In the genomic region with DNA sequence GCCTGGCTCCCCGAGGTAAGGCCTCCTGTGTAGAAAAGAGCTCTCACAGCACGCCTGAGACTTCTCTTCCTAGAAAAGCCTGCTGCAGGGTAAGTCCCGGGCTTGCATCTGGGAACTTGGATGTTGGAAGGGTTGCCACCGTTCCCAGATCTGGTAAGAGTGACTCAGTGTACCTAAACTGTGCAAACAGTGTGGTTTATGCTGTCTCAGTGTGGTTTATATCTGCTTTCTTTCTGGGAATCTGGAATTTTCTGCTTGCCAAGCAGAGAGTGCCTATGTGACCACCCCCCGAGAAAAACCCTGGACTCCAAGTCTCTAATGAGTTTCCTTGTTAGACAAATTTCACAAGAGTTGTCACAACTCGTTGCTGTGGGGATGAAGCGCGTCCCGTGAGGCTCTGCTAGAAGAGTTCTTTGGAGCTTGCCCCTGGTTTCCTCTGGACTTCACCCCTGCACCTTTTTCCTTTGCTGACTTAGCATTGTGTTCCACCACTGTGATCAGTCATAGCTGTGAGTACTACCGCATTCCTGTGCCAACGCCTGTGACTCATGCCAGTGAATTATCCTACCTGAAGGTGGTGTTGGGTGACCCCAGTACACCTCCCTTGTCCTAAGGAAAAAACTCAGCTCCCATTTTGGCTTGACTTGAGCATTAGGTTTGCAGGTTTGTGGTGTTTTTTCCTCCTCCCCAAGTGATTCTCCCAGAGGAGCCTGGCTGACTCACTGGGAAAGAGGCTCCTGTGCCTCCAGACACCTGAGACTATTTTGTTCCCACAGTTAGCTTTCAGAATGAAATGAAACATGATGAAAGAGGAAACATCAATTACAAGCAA, we compare ENCODE assay signal across 7 cellular contexts. TPM values are rescaled to one million over a fixed set of nuclear protein-coding genes. Genes with fewer than 3 reads are reported as not detected.
DNase-seq lines count a peak whose midpoint lies in the region; ATAC-seq, FAIRE-seq and TF ChIP-seq lines count a peak whose summit lies in the region.

No MANE protein-coding gene starts in this region.

- H3K4me3 ChIP-seq in K562 = no peak overlapping the region

- no peak for TF ChIP-seq POLR2A in K562 (conservative IDR thresholded peaks at IDR 0.05)

- 5% methylated on average over 11 of the region's 11 CpGs for WGBS in K562 (ENCODE audit: insufficient coverage, low coverage, missing lambda C conversion rate)

- no peak overlapping the region for H2AFZ ChIP-seq in K562 (ENCODE audit: low read depth, low read length)

- no TSS peak for BruUV-seq in K562 (replicated peaks; lab: Mats Ljungman, UMichigan)

- peaks cover 0 to 1% of the 10 kb centered on the region in 2 experiments; a peak in 1 of 5 replicates for H3K4me1 ChIP-seq in K562 (replicated peaks in 1 of 2; ENCODE audit: control insufficient read depth in 2 of 2, insufficient read depth in 2 of 2, low read length in 2 of 2)

- no peak overlapping the region for H3K4me2 ChIP-seq in K562 (ENCODE audit: insufficient read depth, low read length)

- H3K27me3 ChIP-seq in K562 (ENCODE audit: control insufficient read depth in 2 of 2, insufficient read depth in 2 of 2, low read length in 2 of 2) = peaks cover 2 to 23% of the 10 kb centered on the region in 2 experiments; a peak in 2 of 5 replicates

- no peak overlapping the region for H3K9ac ChIP-seq in K562 (ENCODE audit: insufficient read depth in 1 of 2, low read depth in 2 of 2, low read length in 2 of 2)

- peak; percentile 15 for ATAC-seq in GM19438 (IDR thresholded peaks at IDR 0.05; ENCODE audit: low read depth, unreplicated experiment)
- peak; percentile 18 for ATAC-seq in HG03280 (IDR thresholded peaks at IDR 0.05; ENCODE audit: unreplicated experiment)
- ATAC-seq in K562 = no peak

- H3K79me2 ChIP-seq in K562 (ENCODE audit: control insufficient read depth, insufficient read depth, low read length) = no peaks in the 10 kb centered on the region

- no peaks in the 10 kb centered on the region for H3K36me3 ChIP-seq in K562 (ENCODE audit: control insufficient read depth, insufficient read depth, low read length)

- in situ Hi-C loops in K562 (cut with MboI) = no loop called here

- TF ChIP-seq RAD21 in K562 (CRISPR knock-in tag; conservative IDR thresholded peaks at IDR 0.05 in 1 of 2, IDR thresholded peaks at IDR 0.05 in 1 of 2) = no peak

- no peaks in the 10 kb centered on the region for H3K9me1 ChIP-seq in K562 (ENCODE audit: control insufficient read depth, insufficient read depth, low read length)

- H3K9me3 ChIP-seq in K562 (replicated peaks; ENCODE audit: control insufficient read depth, insufficient read depth, low read depth, low read length) = no peaks in the 10 kb centered on the region

- TF ChIP-seq EP300 in K562 (IDR thresholded peaks at IDR 0.05; ENCODE audit: low read length) = no peak

- no peak for DNase-seq in K562 (ENCODE audit: extremely low read depth in 1 of 4, low spot score in 3 of 4)
- DNase-seq in lung microvascular endothelial cell (ENCODE audit: low read depth in 2 of 2) = peak; percentile 41 to 53
- DNase-seq in EL = no peak
- no peak for DNase-seq in effector CD8-positive, alpha-beta T cell (lab: John Stamatoyannopoulos, UW)
- DNase-seq in NCI-H187 (lab: John Stamatoyannopoulos, UW) = no peak

- CTCF ChIA-PET in K562 (lab: Yijun Ruan, JAX; ENCODE audit: low intra/inter-chr PET ratio) = no interaction called here

- H4K20me1 ChIP-seq in K562 (replicated peaks; ENCODE audit: control insufficient read depth, insufficient read depth, low read length) = no peaks in the 10 kb centered on the region

- TF ChIP-seq CTCF in K562 (IDR thresholded peaks at IDR 0.05 in 2 of 3, conservative IDR thresholded peaks at IDR 0.05 in 1 of 3; ENCODE audit: insufficient read depth in 2 of 3, low read depth in 1 of 3, low read length in 3 of 3) = no peak

- FAIRE-seq in K562 (lab: Jason Lieb, UNC) = no peak

- intact Hi-C loops in K562 (cut with micrococcal nuclease) = no loop called here

- POLR2A ChIA-PET in K562 (lab: Yijun Ruan, JAX) = no interaction called here

- no peak overlapping the region for H3K27ac ChIP-seq in K562 (ENCODE audit: extremely low read depth, low read depth, low read length)

TF ChIP-seq in K562, 482 proteins besides CTCF, POLR2A, EP300 and RAD21:
- TF ChIP-seq HIVEP1 (CRISPR knock-in tag; IDR thresholded peaks at IDR 0.05) = no peak
- 0 out of 2 replicates have a peak, but pooled peaks have one; percentile 5 for TF ChIP-seq C11orf30 (IDR thresholded peaks at IDR 0.05; ENCODE audit: low read depth)

RNA-seq across cellular contexts. Expression of a gene that starts 14.5 kb away (rescaled TPM):
- 0.53 and 2.7 TPM in 2 replicates for total RNA-seq in K562 (2011; cell fraction: chromatin; rRNA removed; ENCODE audit: low replicate concordance)
- total RNA-seq in K562 (2011; cell fraction: nucleolus; rRNA removed) = 1.2 and 1.8 TPM in 2 replicates
- 0.88 and 2.0 TPM in 2 replicates for total RNA-seq in K562 (2011; cell fraction: nucleoplasm; rRNA removed)
- total RNA-seq in K562 (2014; rRNA removed) (0.57 and 1.3 TPM in 2 replicates), K562 (2014; rRNA removed; fragmentation: Illumina TruSeq; extraction: Trizol) (0.15 and 0.51 TPM in 2 replicates), K562 (2015; rRNA removed; fragmentation: Illumina TruSeq; extraction: Trizol) (0.23 and 0.36 TPM in 2 replicates), K562 (2021) (0.49 and 0.60 TPM in 2 replicates), lung microvascular endothelial cell (0.65 and 0.79 TPM in 2 replicates)
- polyA plus RNA-seq in K562 (2011; rRNA removed) (0.31 and 0.52 TPM in 2 replicates), K562 (2014; fragmentation: Illumina TruSeq; extraction: Trizol) (0.37 and 0.86 TPM in 2 replicates), K562 (2014; fragmentation: Nextera tagmentation; extraction: Ambion mirVana) (under 1 TPM; 0.76 to 0.79 TPM), K562 (2014; rRNA removed) (0.78 and 1.9 TPM in 2 replicates)
- 0.24 and 0.30 TPM in 2 replicates for polyA plus RNA-seq in K562 (2011; cell fraction: cytosol; rRNA removed)
- polyA plus RNA-seq in K562 (2011; cell fraction: nucleus; rRNA removed) = 0.70 and 1.9 TPM in 2 replicates
- 0.76 and 0.96 TPM in 2 replicates for polyA plus RNA-seq in K562 (2012)
- 0.25 and 0.33 TPM in 2 replicates for polyA minus RNA-seq in K562 (2011; rRNA and poly(A)+ RNA removed)
- not detected in 2 replicates for polyA minus RNA-seq in K562 (2011; cell fraction: cytosol; rRNA and poly(A)+ RNA removed)
- 2.6 TPM in 2 replicates for polyA minus RNA-seq in K562 (2011; cell fraction: nucleus; rRNA and poly(A)+ RNA removed)

Comparison
In these comparisons a context has a peak if more than half of its experiments do, and no peak if none do; other contexts are left out.
1. DNase-seq: peak in lung microvascular endothelial cell (2 of 2); none in K562 (0 of 4), EL (single experiment), effector CD8-positive, alpha-beta T cell (single experiment) and NCI-H187 (0 of 2).